15 cellular contexts compared by ENCODE assay signal in the genomic region with DNA sequence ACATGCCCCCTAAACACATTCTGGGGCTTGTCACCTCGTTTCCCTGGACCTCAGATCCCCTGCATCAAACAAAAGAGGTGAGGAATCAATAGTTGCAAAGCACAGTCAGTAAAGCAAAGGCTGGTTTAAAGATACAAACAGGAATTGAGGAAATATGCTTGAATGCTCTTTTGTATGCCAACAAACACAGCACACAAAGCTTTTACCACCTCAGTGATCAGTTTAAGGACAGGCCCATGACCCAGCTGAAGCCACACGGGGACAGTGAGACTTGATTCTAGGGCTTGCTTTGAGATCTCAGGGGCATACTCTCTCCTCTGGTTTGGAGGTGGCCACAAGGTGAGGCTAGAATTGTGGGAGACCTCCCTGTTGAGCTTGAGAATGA.
"Had no signal": no experiment of that assay in that cellular context is flagged by ENCODE, and none has a peak within 500 bp of the region (broad histone marks: within the 10 kb centered on the region; RNA-seq: fewer than 3 reads in every experiment).

No MANE protein-coding gene starts in this region.

- H3K27ac Mint-ChIP-seq: effector memory CD8-positive, alpha-beta T cell; naive thymus-derived CD8-positive, alpha-beta T cell had no signal

- H3K27ac ChIP-seq: epithelial cell of prostate, esophagus muscularis mucosa, gastrocnemius medialis, heart right ventricle, neutrophil, tibial nerve had no signal

- H3K4me3 ChIP-seq: esophagus muscularis mucosa, gastrocnemius medialis, heart right ventricle, mucosa of descending colon, tibial nerve had no signal

- DNase-seq: effector memory CD8-positive, alpha-beta T cell; gastrocnemius medialis; heart right ventricle; hypothalamus; mucosa of descending colon; right cardiac atrium; small intestine; stimulated activated CD4-positive, alpha-beta T cell treated with anti-CD3 and anti-CD28 coated beads, Interleukin-12 subunit alpha, Interleukin-12 subunit beta, amount 100 ng/mL, for 4 hours; stimulated activated naive CD8-positive, alpha-beta T cell treated with anti-CD3 and anti-CD28 coated beads, Interleukin-15, Interleukin-2, amounts not matched to agents 100 U/mL and 50 U/mL, for 24 hours had no signal

- H3K9me3 Mint-ChIP-seq: effector memory CD8-positive, alpha-beta T cell; naive thymus-derived CD8-positive, alpha-beta T cell had no signal

- H3K27me3 ChIP-seq: gastrocnemius medialis, tibial nerve had no signal

- H3K9me3 ChIP-seq: esophagus muscularis mucosa, gastrocnemius medialis, mucosa of descending colon, neutrophil had no signal

- H3K36me3 ChIP-seq: esophagus muscularis mucosa, gastrocnemius medialis, heart right ventricle, neutrophil, tibial nerve had no signal

- H3K4me1 ChIP-seq: esophagus muscularis mucosa, gastrocnemius medialis, heart right ventricle, tibial nerve had no signal

- H3K36me3 Mint-ChIP-seq: naive thymus-derived CD8-positive, alpha-beta T cell had no signal

- ATAC-seq: effector memory CD8-positive, alpha-beta T cell; gastrocnemius medialis; heart right ventricle; left lobe of liver; mucosa of descending colon; naive thymus-derived CD8-positive, alpha-beta T cell; right cardiac atrium; stimulated activated naive CD8-positive, alpha-beta T cell treated with anti-CD3 and anti-CD28 coated beads, Interleukin-15, Interleukin-2, amounts not matched to agents 100 U/mL and 50 U/mL, for 24 hours had no signal

- H3K4me3 Mint-ChIP-seq: effector memory CD8-positive, alpha-beta T cell; naive thymus-derived CD8-positive, alpha-beta T cell had no signal
